1 cellular context compared by ENCODE assay signal in genomic region chr22:42769238-42769573, GRCh38.
TF ChIP-seq lines count a peak whose summit lies in the region.

No MANE protein-coding gene starts in this region.

TF ChIP-seq in IMR-90, 13 proteins besides CTCF, POLR2A, EP300 and RAD21 (continued from another document):
- TF ChIP-seq ELK1 (IDR thresholded peaks at IDR 0.05; ENCODE audit: borderline replicate concordance, low read depth, low read length), result no peak
- no peak for TF ChIP-seq BHLHE40 (IDR thresholded peaks at IDR 0.05; ENCODE audit: low read depth, low read length)
- TF ChIP-seq MXI1 (IDR thresholded peaks at IDR 0.05; ENCODE audit: borderline replicate concordance, low read depth, low read length), result no peak
- no peak for TF ChIP-seq NFE2L2 (IDR thresholded peaks at IDR 0.05; ENCODE audit: low read depth, low read length)
- no peak for TF ChIP-seq CEBPB (IDR thresholded peaks at IDR 0.05; ENCODE audit: low read depth, low read length)
- TF ChIP-seq FOS (IDR thresholded peaks at IDR 0.05; ENCODE audit: low read depth, low read length), result no peak
